15 cellular contexts compared by ENCODE assay signal in the genomic region with DNA sequence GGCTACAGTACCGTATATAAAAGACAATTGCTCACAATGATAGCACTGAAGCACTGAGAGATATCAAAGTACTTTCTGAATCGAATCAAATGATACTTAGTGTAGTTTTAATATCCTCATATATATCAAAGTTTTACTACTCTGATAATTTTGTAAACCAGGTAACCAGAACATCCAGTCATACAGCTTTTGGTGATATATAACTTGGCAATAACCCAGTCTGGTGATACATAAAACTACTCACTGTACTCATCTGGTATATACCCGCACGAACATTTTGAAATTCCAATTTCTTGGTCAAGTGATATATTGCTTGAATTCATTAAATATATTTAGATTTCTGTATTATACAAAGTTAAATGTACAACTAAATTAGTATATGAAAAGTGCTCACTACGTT. TPM values are rescaled to one million over a fixed set of nuclear protein-coding genes. Genes with fewer than 3 reads are reported as not detected.
DNase-seq lines count a peak whose midpoint lies in the region; ATAC-seq and TF ChIP-seq lines count a peak whose summit lies in the region.
"Had no signal": no experiment of that assay in that cellular context is flagged by ENCODE, and none has a peak within 500 bp of the region (broad histone marks: within the 10 kb centered on the region; RNA-seq: fewer than 3 reads in every experiment).

No MANE protein-coding gene starts in this region.

- no peaks in the 10 kb centered on the region for H3K9me3 Mint-ChIP-seq in MCF 10A (ENCODE audit: unreplicated experiment)
- H3K9me3 Mint-ChIP-seq: CD4-positive, alpha-beta T cell had no signal

- no peak overlapping the region for H3K27ac ChIP-seq in breast epithelium
- peak overlapping the region; percentile 73 for H3K27ac ChIP-seq in VCaP
- H3K27ac ChIP-seq: BLaER1 treated with 17β-estradiol and CSF1 and Interleukin-3, amounts not matched to agents 10 nM and 100 nM had no signal

- H3K4me3 Mint-ChIP-seq in MCF 10A (ENCODE audit: unreplicated experiment) = no peak overlapping the region
- H3K4me3 Mint-ChIP-seq: CD4-positive, alpha-beta T cell; H9; IgD-negative memory B cell had no signal

- no peak overlapping the region for H3K4me3 ChIP-seq in breast epithelium
- H3K4me3 ChIP-seq: BLaER1 treated with 17β-estradiol and CSF1 and Interleukin-3, amounts not matched to agents 10 nM and 100 nM had no signal

- no peaks in the 10 kb centered on the region for H3K27me3 Mint-ChIP-seq in MCF 10A (ENCODE audit: insufficient read depth, unreplicated experiment)
- H3K27me3 Mint-ChIP-seq: CD4-positive, alpha-beta T cell; IgD-negative memory B cell had no signal

- intact Hi-C loops in MCF 10A (cut with micrococcal nuclease) = no loop called here
- intact Hi-C loops in breast epithelium (cut with DNase I; ENCODE audit: low total_unique reads) = no loop called here

- CTCF ChIA-PET in MCF 10A (lab: Yijun Ruan, JAX) = interaction anchor here (0.8 to 1.8 kb wide), 2 partner anchors 13 to 91 kb away, joined by 3 to 8 read pairs; no protein-coding TSS in a partner anchor

- DNase-seq in MCF 10A (ENCODE audit: unreplicated experiment) (no peak), breast epithelium (ENCODE audit: low spot score in 2 of 2) (no peak), NCI-H187 (lab: John Stamatoyannopoulos, UW) (no peak), NCI-H345 (lab: John Stamatoyannopoulos, UW) (no peak)
- DNase-seq: 8988T; ACHN; CD4-positive, alpha-beta T cell; DMS79; GOT3; H9 had no signal

- H3K4me1 Mint-ChIP-seq in MCF 10A (ENCODE audit: insufficient read depth, unreplicated experiment) = no peaks in the 10 kb centered on the region
- H3K4me1 Mint-ChIP-seq: H9, IgD-negative memory B cell had no signal

- no peaks in the 10 kb centered on the region for H3K27me3 ChIP-seq in breast epithelium
- H3K27me3 ChIP-seq: BLaER1 treated with 17β-estradiol and CSF1 and Interleukin-3, amounts not matched to agents 10 nM and 100 nM had no signal

- TSS peak; percentile 75 for BruUV-seq in MCF 10A (replicated peaks; lab: Mats Ljungman, UMichigan)

- TF ChIP-seq CTCF in MCF 10A (IDR thresholded peaks at IDR 0.05; ENCODE audit: unreplicated experiment) (no peak), breast epithelium (IDR thresholded peaks at IDR 0.05) (no peak), VCaP (conservative IDR thresholded peaks at IDR 0.05) (no peak)

- ATAC-seq in esophagus mucosa (peak; percentile 72), HG02885 (IDR thresholded peaks at IDR 0.05; ENCODE audit: poor library complexity, unreplicated experiment) (no peak)

- H3K4me1 ChIP-seq in breast epithelium = no peaks in the 10 kb centered on the region
- H3K4me1 ChIP-seq: BLaER1 treated with 17β-estradiol and CSF1 and Interleukin-3, amounts not matched to agents 10 nM and 100 nM had no signal

- TF ChIP-seq POLR2A in breast epithelium (IDR thresholded peaks at IDR 0.05) = no peak

- no peaks in the 10 kb centered on the region for H3K9me3 ChIP-seq in breast epithelium

- H3K27ac Mint-ChIP-seq in MCF 10A (ENCODE audit: low read depth, unreplicated experiment) = no peak overlapping the region
- H3K27ac Mint-ChIP-seq: CD4-positive, alpha-beta T cell; H9 had no signal

- H3K36me3 ChIP-seq in breast epithelium = peaks cover 3% of the 10 kb centered on the region

- peaks cover 50% of the 10 kb centered on the region for H3K36me3 Mint-ChIP-seq in MCF 10A (ENCODE audit: insufficient read depth, unreplicated experiment)

- POLR2A ChIA-PET in MCF 10A (lab: Yijun Ruan, JAX) = interaction anchor here (0.6 to 1.4 kb wide), 2 partner anchors 21 to 821 kb away, joined by 3 to 4 read pairs; partner anchors contain the start of genes ELP2 and SLC39A6

RNA-seq across cellular contexts. Expression of gene SLC39A6, which starts 20.5 kb away (rescaled TPM):
- total RNA-seq in MCF 10A (2022) = 49.7 and 53.5 TPM in 2 replicates
- 100 to 1,000 TPM in 2 of 3 donors, 10 to 100 TPM in 1; 44.8 to 502 (median 235) TPM for total RNA-seq in breast epithelium
- total RNA-seq in esophagus mucosa = 24.0 TPM

RNA-seq across cellular contexts. Expression of gene ELP2, which starts 21.1 kb away (rescaled TPM):
- total RNA-seq in MCF 10A (2022) = 100 and 105 TPM in 2 replicates
- total RNA-seq in breast epithelium = 100 to 1,000 TPM in 2 of 3 donors, 10 to 100 TPM in 1; 66.9 to 165 (median 139) TPM
- total RNA-seq in esophagus mucosa = 45.6 TPM

RNA-seq across cellular contexts. Expression of gene RPRD1A, which starts 41.2 kb away (rescaled TPM):
- 89.1 and 116 TPM in 2 replicates for total RNA-seq in MCF 10A (2022)
- total RNA-seq in breast epithelium = 10 to 100 TPM; 51.5 to 76.8 (median 59.3) TPM
- total RNA-seq in esophagus mucosa = 29.3 TPM
